ENCODE assay signal across 35 cellular contexts in the genomic region with DNA sequence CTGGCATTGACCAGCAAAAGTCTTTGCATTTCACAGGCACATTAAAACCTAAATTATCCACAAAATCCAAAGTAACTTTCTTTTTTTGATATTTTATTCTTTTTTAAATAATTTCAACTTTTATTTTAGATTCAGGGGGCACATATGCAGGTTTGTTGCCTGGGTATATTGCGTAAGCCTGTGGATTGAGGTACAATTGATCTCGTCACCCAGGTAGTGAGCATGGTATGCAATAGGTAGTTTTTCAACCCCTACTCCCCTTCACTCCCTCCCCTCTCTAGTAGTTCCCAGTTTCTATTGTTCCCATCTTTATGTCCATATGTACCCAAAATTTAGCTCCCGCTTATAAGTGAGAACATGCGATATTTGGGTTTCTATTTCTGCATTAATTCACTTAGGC.
DNase-seq lines count a peak whose midpoint lies in the region; ATAC-seq, FAIRE-seq and TF ChIP-seq lines count a peak whose summit lies in the region.
"Had no signal": no experiment of that assay in that cellular context is flagged by ENCODE, and none has a peak within 500 bp of the region (broad histone marks: within the 10 kb centered on the region; RNA-seq: fewer than 3 reads in every experiment).

No MANE protein-coding gene starts in this region.

- H3K56ac ChIP-seq in IMR-90 (ENCODE audit: extremely low read depth, insufficient read depth, low read length) (no peak overlapping the region), H1 (replicated peaks; ENCODE audit: insufficient read length, low read depth, low read length) (no peak overlapping the region)

- H2AK5ac ChIP-seq in IMR-90 (ENCODE audit: low read depth, low read length), result no peak overlapping the region
- no peak overlapping the region for H2AK5ac ChIP-seq in H1 (ENCODE audit: low read depth, low read length)

- in situ Hi-C loops in HepG2 (cut with HindIII; ENCODE audit: extremely low pct_ligation_motif_present, low pct_unique_long_range_greater_than_20kb), result no loop called here
- in situ Hi-C loops in IMR-90 (cut with MboI; ENCODE audit: low sequenced_read_pairs), result loop anchor here (25.0 kb wide), 1 partner anchor 194 kb away; the partner anchor contains the start of gene CD164
- in situ Hi-C loops in K562 (cut with MboI), result no loop called here
- in situ Hi-C loops in mammary epithelial cell (cut with MboI; ENCODE audit: low sequenced_read_pairs in 2 of 2), result loop anchor here in 1 of 2 donors (5.0 kb wide), 1 partner anchor 204 kb away; no protein-coding TSS in a partner anchor

- H2AFZ ChIP-seq in HepG2 (ENCODE audit: low read length) (no peak overlapping the region), IMR-90 (replicated peaks; ENCODE audit: low read length, poor library complexity) (no peak overlapping the region), K562 (ENCODE audit: low read depth, low read length) (no peak overlapping the region), H1 (ENCODE audit: low read length) (no peak overlapping the region), mammary epithelial cell (ENCODE audit: low read depth, low read length) (no peak overlapping the region)

- H3K9ac ChIP-seq in HepG2 (ENCODE audit: insufficient read depth, low read depth, low read length), result no peak overlapping the region
- no peak overlapping the region for H3K9ac ChIP-seq in IMR-90 (ENCODE audit: low read depth, low read length)
- H3K9ac ChIP-seq in K562 (ENCODE audit: insufficient read depth in 1 of 2, low read depth in 2 of 2, low read length in 2 of 2), result no peak overlapping the region
- no peak overlapping the region for H3K9ac ChIP-seq in H1 (replicated peaks in 1 of 4; ENCODE audit: extremely low read depth in 1 of 4, low read depth in 3 of 4, low read length in 3 of 4)
- H3K9ac ChIP-seq in mammary epithelial cell (ENCODE audit: insufficient read depth, low read length), result no peak overlapping the region
- H3K9ac ChIP-seq: BLaER1; BLaER1 treated with 17β-estradiol and CSF1 and Interleukin-3, amounts not matched to agents 10 nM and 100 nM had no signal

- H4K8ac ChIP-seq in IMR-90 (ENCODE audit: low read depth in 2 of 2, low read length in 2 of 2) (no peak overlapping the region), H1 (ENCODE audit: extremely low read depth, insufficient read depth, low read length) (no peak overlapping the region)

- WGBS in HepG2 (ENCODE audit: low lambda C conversion rate), result 97% methylated on average over 4 of the region's 4 CpGs
- WGBS in right lobe of liver (ENCODE audit: insufficient coverage, low coverage, low lambda C conversion rate, missing lambda C conversion rate), result 98% methylated on average over 4 of the region's 4 CpGs
- WGBS in IMR-90 (ENCODE audit: extremely low coverage in 2 of 2, insufficient read length in 1 of 2), 2 experiments, result no CpG with 5 or more reads among the region's 4 CpGs
- WGBS in K562 (ENCODE audit: insufficient coverage, low coverage, missing lambda C conversion rate), result 94% methylated on average over 4 of the region's 4 CpGs
- 93% methylated on average over 4 of the region's 4 CpGs; no CpG with 5 or more reads in 1 of the 2 experiments for WGBS in H1 (ENCODE audit: extremely low coverage in 1 of 2, insufficient coverage in 1 of 2, insufficient read length in 1 of 2, insufficient replicate concordance in 2 of 2, low coverage in 1 of 2, low lambda C conversion rate in 2 of 2, missing lambda C conversion rate in 1 of 2), 2 experiments
- WGBS in mammary epithelial cell (ENCODE audit: low coverage, missing lambda C conversion rate), result 97% methylated on average over 4 of the region's 4 CpGs

- peaks cover 18% of the 10 kb centered on the region; the same call in 1 of the 2 replicates for H3K9me3 ChIP-seq in HepG2 (ENCODE audit: low read length)
- H3K9me3 ChIP-seq in right lobe of liver, result no peaks in the 10 kb centered on the region
- no peaks in the 10 kb centered on the region for H3K9me3 ChIP-seq in IMR-90 (ENCODE audit: control insufficient read depth, insufficient read depth, low read length)
- peaks cover 7% of the 10 kb centered on the region for H3K9me3 ChIP-seq in K562 (replicated peaks; ENCODE audit: control insufficient read depth, insufficient read depth, low read depth, low read length)
- H3K9me3 ChIP-seq in H1 (ENCODE audit: insufficient read depth in 2 of 2, low read depth in 1 of 2, low read length in 1 of 2), result peaks cover 8 to 10% of the 10 kb centered on the region in 2 experiments; a peak in 3 of 4 replicates
- H3K9me3 ChIP-seq in mammary epithelial cell (replicated peaks; ENCODE audit: insufficient read depth, low read length), result peaks cover 7% of the 10 kb centered on the region
- H3K9me3 ChIP-seq: A549, BE2C, Caco-2 had no signal

- ATAC-seq in HepG2, result no peak
- no peak for ATAC-seq in right lobe of liver
- no peak for ATAC-seq in IMR-90 (ENCODE audit: low read depth)
- no peak for ATAC-seq in K562
- ATAC-seq in HG03097 (IDR thresholded peaks at IDR 0.05; ENCODE audit: low FRiP score, unreplicated experiment), result no peak
- no peak for ATAC-seq in GM19452 (IDR thresholded peaks at IDR 0.05; ENCODE audit: unreplicated experiment)
- ATAC-seq: A549; CD8-positive, alpha-beta T cell had no signal

- H4K20me1 ChIP-seq in HepG2 (ENCODE audit: insufficient read depth, low read length), result no peaks in the 10 kb centered on the region
- H4K20me1 ChIP-seq in IMR-90 (ENCODE audit: insufficient read depth, low read length), result no peaks in the 10 kb centered on the region
- H4K20me1 ChIP-seq in K562 (replicated peaks; ENCODE audit: control insufficient read depth, insufficient read depth, low read length), result no peaks in the 10 kb centered on the region
- no peaks in the 10 kb centered on the region for H4K20me1 ChIP-seq in H1 (replicated peaks in 1 of 2; ENCODE audit: control insufficient read depth in 1 of 2, insufficient read depth in 2 of 2, low read length in 2 of 2)
- H4K20me1 ChIP-seq in mammary epithelial cell (ENCODE audit: insufficient read depth, low read length), result no peaks in the 10 kb centered on the region
- H4K20me1 ChIP-seq: BLaER1; BLaER1 treated with 17β-estradiol and CSF1 and Interleukin-3, amounts not matched to agents 10 nM and 100 nM had no signal

- H4K91ac ChIP-seq in IMR-90 (ENCODE audit: insufficient read depth, low read depth, low read length) (no peak overlapping the region), H1 (replicated peaks; ENCODE audit: insufficient read length, low read length) (no peak overlapping the region)

- H2BK120ac ChIP-seq in IMR-90 (ENCODE audit: low read depth, low read length) (no peak overlapping the region), H1 (replicated peaks; ENCODE audit: low read depth, low read length) (no peak overlapping the region)

- POLR2A ChIA-PET in HepG2 (lab: Yijun Ruan, JAX) (no interaction called here), IMR-90 (lab: Charles Lee; ENCODE audit: unreplicated experiment) (no interaction called here), K562 (lab: Yijun Ruan, JAX) (no interaction called here), H1 (lab: Charles Lee; ENCODE audit: partially characterized antibody) (no interaction called here)

- H4K5ac ChIP-seq in IMR-90 (ENCODE audit: low read depth, low read length) (no peak overlapping the region), H1 (ENCODE audit: insufficient read length, low read depth, low read length) (no peak overlapping the region)

- no peak for TF ChIP-seq CTCF in HepG2 (CRISPR knock-in tag; IDR thresholded peaks at IDR 0.05)
- no peak for TF ChIP-seq CTCF in right lobe of liver (IDR thresholded peaks at IDR 0.05)
- TF ChIP-seq CTCF in IMR-90 (conservative IDR thresholded peaks at IDR 0.05; ENCODE audit: low read depth, low read length), result no peak
- no peak for TF ChIP-seq CTCF in K562 (IDR thresholded peaks at IDR 0.05 in 2 of 3, conservative IDR thresholded peaks at IDR 0.05 in 1 of 3; ENCODE audit: insufficient read depth in 2 of 3, low read depth in 1 of 3, low read length in 3 of 3)
- TF ChIP-seq CTCF in H1 (IDR thresholded peaks at IDR 0.05; ENCODE audit: control extremely low read depth in 1 of 3, insufficient read depth in 1 of 3, low read depth in 1 of 3, low read length in 3 of 3), result no peak
- TF ChIP-seq CTCF in mammary epithelial cell (conservative IDR thresholded peaks at IDR 0.05 in 1 of 2, IDR thresholded peaks at IDR 0.05 in 1 of 2; ENCODE audit: extremely low read depth in 1 of 2, insufficient read depth in 1 of 2, low read depth in 1 of 2, low read length in 2 of 2), result no peak

- dilution Hi-C loops in IMR-90 (cut with HindIII; ENCODE audit: low sequenced_read_pairs, unreplicated experiment), result no loop called here
- dilution Hi-C loops in mammary epithelial cell (cut with HindIII; ENCODE audit: low sequenced_read_pairs), result no loop called here

- H3K4ac ChIP-seq in IMR-90 (ENCODE audit: low read depth, low read length) (no peak overlapping the region), H1 (replicated peaks; ENCODE audit: insufficient read length, low read depth, low read length) (no peak overlapping the region)

- CTCF ChIA-PET in HepG2 (lab: Yijun Ruan, JAX; ENCODE audit: low intra/inter-chr PET ratio, low total read pairs), result no interaction called here
- CTCF ChIA-PET in IMR-90 (lab: Yijun Ruan, JAX), result no interaction called here
- CTCF ChIA-PET in K562 (lab: Yijun Ruan, JAX; ENCODE audit: low intra/inter-chr PET ratio), result no interaction called here
- CTCF ChIA-PET in H1 (lab: Charles Lee; ENCODE audit: partially characterized antibody), result interaction anchor here (0.7 kb wide), 1 partner anchor 111 kb away, joined by 3 read pairs; no protein-coding TSS in a partner anchor
- CTCF ChIA-PET in mammary epithelial cell (lab: Charles Lee; ENCODE audit: low non-redundant PET), result no interaction called here

- H3K36me3 ChIP-seq in HepG2 (replicated peaks in 1 of 2; ENCODE audit: control insufficient read depth in 1 of 2, insufficient read depth in 2 of 2, low read length in 2 of 2) (no peaks in the 10 kb centered on the region), right lobe of liver (no peaks in the 10 kb centered on the region), IMR-90 (ENCODE audit: control insufficient read depth, insufficient read depth, low read length) (no peaks in the 10 kb centered on the region), K562 (ENCODE audit: control insufficient read depth, insufficient read depth, low read length) (no peaks in the 10 kb centered on the region), H1 (ENCODE audit: control insufficient read depth in 2 of 4, insufficient read depth in 4 of 4, low read length in 3 of 4) (no peaks in the 10 kb centered on the region), mammary epithelial cell (ENCODE audit: insufficient read depth, low read length) (no peaks in the 10 kb centered on the region)
- H3K36me3 ChIP-seq: BE2C, BLaER1 had no signal

- intact Hi-C loops in HepG2 (cut with micrococcal nuclease; ENCODE audit: unreplicated experiment), result no loop called here
- intact Hi-C loops in right lobe of liver (cut with DNase I), result no loop called here
- intact Hi-C loops in IMR-90 (cut with micrococcal nuclease), result no loop called here
- intact Hi-C loops in K562 (cut with micrococcal nuclease), result no loop called here
- intact Hi-C loops in mammary epithelial cell (cut with micrococcal nuclease), result no loop called here

- no peaks in the 10 kb centered on the region for H3K23me2 ChIP-seq in H1 (ENCODE audit: low read depth, low read length)

- no peak overlapping the region for H2AK9ac ChIP-seq in IMR-90 (replicated peaks; ENCODE audit: low read depth, low read length, poor library complexity)

- TF ChIP-seq EP300 in HepG2 (IDR thresholded peaks at IDR 0.05; ENCODE audit: low read depth in 2 of 2, low read length in 2 of 2), result no peak
- TF ChIP-seq EP300 in HepG2 (CRISPR knock-in tag; IDR thresholded peaks at IDR 0.05; ENCODE audit: borderline replicate concordance), result no peak
- no peak for TF ChIP-seq EP300 in K562 (IDR thresholded peaks at IDR 0.05; ENCODE audit: low read length)
- TF ChIP-seq EP300 in H1 (IDR thresholded peaks at IDR 0.05; ENCODE audit: borderline replicate concordance in 1 of 2, low read depth in 2 of 2, low read length in 2 of 2), result no peak

- H3K27me3 ChIP-seq in HepG2 (ENCODE audit: control insufficient read depth in 1 of 2, insufficient read depth in 2 of 2, low read length in 2 of 2) (0 out of 5 replicates have a peak, but pooled peaks cover 0 to 2% of the 10 kb centered on the region in 2 experiments), right lobe of liver (no peaks in the 10 kb centered on the region), IMR-90 (ENCODE audit: control insufficient read depth, insufficient read depth, low read length) (0 out of 2 replicates have a peak, but pooled peaks cover 1% of the 10 kb centered on the region), K562 (ENCODE audit: control insufficient read depth in 2 of 2, insufficient read depth in 2 of 2, low read length in 2 of 2) (no peaks in the 10 kb centered on the region), H1 (replicated peaks in 1 of 4; ENCODE audit: control insufficient read depth in 3 of 4, extremely low read depth in 1 of 4, insufficient read depth in 3 of 4, low read length in 3 of 4) (no peaks in the 10 kb centered on the region), mammary epithelial cell (ENCODE audit: insufficient read depth, low read length) (no peaks in the 10 kb centered on the region)
- H3K27me3 ChIP-seq: BE2C; BLaER1; BLaER1 treated with 17β-estradiol and CSF1 and Interleukin-3, amounts not matched to agents 10 nM and 100 nM had no signal

- H2BK15ac ChIP-seq in IMR-90 (ENCODE audit: low read depth, low read length) (no peak overlapping the region), H1 (ENCODE audit: low read length) (no peak overlapping the region)

- no peak for TF ChIP-seq POLR2A in HepG2 (IDR thresholded peaks at IDR 0.05; ENCODE audit: insufficient read depth in 1 of 2, low read depth in 2 of 2, low read length in 2 of 2)
- no peak for TF ChIP-seq POLR2A in right lobe of liver (IDR thresholded peaks at IDR 0.05)
- TF ChIP-seq POLR2A in IMR-90 (IDR thresholded peaks at IDR 0.05; ENCODE audit: low read depth, low read length), result no peak
- no peak for TF ChIP-seq POLR2A in K562 (conservative IDR thresholded peaks at IDR 0.05)
- no peak for TF ChIP-seq POLR2A in H1 (IDR thresholded peaks at IDR 0.05; ENCODE audit: control extremely low read depth in 1 of 2, low read depth in 2 of 2, low read length in 2 of 2)

- DNase-seq in HepG2 (ENCODE audit: low spot score) (no peak), right lobe of liver (no peak), IMR-90 (no peak), K562 (ENCODE audit: extremely low read depth in 1 of 4, low spot score in 3 of 4) (no peak), H1 (ENCODE audit: low read depth in 1 of 2, low spot score in 2 of 2) (no peak), mammary epithelial cell (no peak)
- DNase-seq: 8988T; ACHN; AML-193; BE2C; C1 segment of cervical spinal cord; Caco-2; Calu3; CD4-positive, alpha-beta memory T cell; CD4-positive, alpha-beta T cell; CD4-positive, CD25-positive, alpha-beta regulatory T cell; CD8-positive, alpha-beta memory T cell; CD8-positive, alpha-beta T cell; COR-L47; DMS 273 treated with DMSO at 0.1 percent for 48 hours; DMS153; DMS53; DMS79; DMS79 treated with DMSO at 0.1 percent for 48 hours; DND-41; EL had no signal

- H3K18ac ChIP-seq in IMR-90 (ENCODE audit: low read depth, low read length) (no peak overlapping the region), H1 (ENCODE audit: extremely low read depth, low read length) (no peak overlapping the region)

- H3K9me1 ChIP-seq in IMR-90 (ENCODE audit: insufficient read depth, low read length), result no peaks in the 10 kb centered on the region
- H3K9me1 ChIP-seq in K562 (ENCODE audit: control insufficient read depth, insufficient read depth, low read length), result no peaks in the 10 kb centered on the region

- no peak overlapping the region for H3K14ac ChIP-seq in IMR-90 (replicated peaks; ENCODE audit: low read depth, low read length)
- no peak overlapping the region for H3K14ac ChIP-seq in H1 (ENCODE audit: insufficient read length)

- H3K4me3 ChIP-seq in HepG2 (replicated peaks in 1 of 3; ENCODE audit: insufficient read depth in 1 of 3, low read depth in 2 of 3, low read length in 3 of 3), result no peak overlapping the region
- no peak overlapping the region for H3K4me3 ChIP-seq in right lobe of liver
- H3K4me3 ChIP-seq in IMR-90 (ENCODE audit: insufficient read depth, low read depth, low read length), result no peak overlapping the region
- H3K4me3 ChIP-seq in K562, result no peak overlapping the region
- no peak overlapping the region for H3K4me3 ChIP-seq in H1 (ENCODE audit: extremely low read depth in 1 of 4, insufficient read depth in 2 of 4, low read depth in 3 of 4, low read length in 4 of 4)
- H3K4me3 ChIP-seq in mammary epithelial cell (replicated peaks in 1 of 3; ENCODE audit: insufficient read depth in 1 of 3, low read depth in 2 of 3, low read length in 3 of 3), result no peak overlapping the region
- H3K4me3 ChIP-seq: A549; BLaER1; BLaER1 treated with 17β-estradiol and CSF1 and Interleukin-3, amounts not matched to agents 10 nM and 100 nM had no signal

- no peak overlapping the region for H3K23ac ChIP-seq in IMR-90 (ENCODE audit: low read depth, low read length)
- H3K23ac ChIP-seq in H1 (ENCODE audit: insufficient read length), result no peak overlapping the region

- H3K27ac ChIP-seq in HepG2 (ENCODE audit: extremely low read length, insufficient read depth, low read length) (no peak overlapping the region), right lobe of liver (no peak overlapping the region), IMR-90 (ENCODE audit: insufficient read depth, low read length) (no peak overlapping the region), K562 (ENCODE audit: extremely low read depth, low read depth, low read length) (no peak overlapping the region), H1 (ENCODE audit: low read depth, low read length) (no peak overlapping the region), mammary epithelial cell (ENCODE audit: insufficient read depth, low read depth, low read length) (no peak overlapping the region)
- H3K27ac ChIP-seq: 22Rv1; A549; BLaER1; BLaER1 treated with 17β-estradiol and CSF1 and Interleukin-3, amounts not matched to agents 10 nM and 100 nM; C4-2B had no signal

- H3K4me2 ChIP-seq in HepG2 (ENCODE audit: low read depth, low read length) (no peak overlapping the region), IMR-90 (ENCODE audit: low read depth, low read length) (no peak overlapping the region), K562 (ENCODE audit: insufficient read depth, low read length) (no peak overlapping the region), H1 (ENCODE audit: insufficient read depth in 1 of 2, low read depth in 2 of 2, low read length in 2 of 2) (no peak overlapping the region), mammary epithelial cell (ENCODE audit: insufficient read depth, low read depth, low read length) (no peak overlapping the region)
- H3K4me2 ChIP-seq: A549; BLaER1; BLaER1 treated with 17β-estradiol and CSF1 and Interleukin-3, amounts not matched to agents 10 nM and 100 nM had no signal

- H2BK12ac ChIP-seq in H1 (ENCODE audit: low read depth, low read length), result no peak overlapping the region

- no peak overlapping the region for H2BK5ac ChIP-seq in IMR-90 (ENCODE audit: low read depth, low read length, poor library complexity, severe bottlenecking)
- no peak overlapping the region for H2BK5ac ChIP-seq in H1 (ENCODE audit: low read depth, low read length)

- H3K4me1 ChIP-seq in HepG2 (ENCODE audit: insufficient read depth, low read length), result peaks cover 25% of the 10 kb centered on the region
- H3K4me1 ChIP-seq in right lobe of liver, result peaks cover 0 to 25% (median 0%) of the 10 kb centered on the region in 4 donors
- no peaks in the 10 kb centered on the region for H3K4me1 ChIP-seq in IMR-90 (ENCODE audit: control insufficient read depth, insufficient read depth, low read length)
- peaks cover 0 to 2% of the 10 kb centered on the region in 2 experiments; a peak in 1 of 5 replicates for H3K4me1 ChIP-seq in K562 (replicated peaks in 1 of 2; ENCODE audit: control insufficient read depth in 2 of 2, insufficient read depth in 2 of 2, low read length in 2 of 2)
- no peaks in the 10 kb centered on the region for H3K4me1 ChIP-seq in H1 (replicated peaks in 1 of 4; ENCODE audit: control insufficient read depth in 3 of 4, insufficient read depth in 4 of 4, low read length in 3 of 4)
- no peaks in the 10 kb centered on the region for H3K4me1 ChIP-seq in mammary epithelial cell (ENCODE audit: insufficient read depth, low read length)
- H3K4me1 ChIP-seq: A549, BE2C, Caco-2 had no signal

- no peak for TF ChIP-seq RAD21 in HepG2 (CRISPR knock-in tag; IDR thresholded peaks at IDR 0.05)
- no peak for TF ChIP-seq RAD21 in IMR-90 (IDR thresholded peaks at IDR 0.05; ENCODE audit: low read length)
- TF ChIP-seq RAD21 in K562 (CRISPR knock-in tag; conservative IDR thresholded peaks at IDR 0.05 in 1 of 2, IDR thresholded peaks at IDR 0.05 in 1 of 2), result no peak
- no peak for TF ChIP-seq RAD21 in H1 (IDR thresholded peaks at IDR 0.05 in 1 of 2, conservative IDR thresholded peaks at IDR 0.05 in 1 of 2; ENCODE audit: low read depth in 2 of 2, low read length in 2 of 2)

- no peaks in the 10 kb centered on the region for H3K79me2 ChIP-seq in HepG2 (ENCODE audit: insufficient read depth, low read length)
- H3K79me2 ChIP-seq in K562 (ENCODE audit: control insufficient read depth, insufficient read depth, low read length), result no peaks in the 10 kb centered on the region
- no peaks in the 10 kb centered on the region for H3K79me2 ChIP-seq in H1 (ENCODE audit: control insufficient read depth in 1 of 2, insufficient read depth in 2 of 2, low read length in 2 of 2)
- no peaks in the 10 kb centered on the region for H3K79me2 ChIP-seq in mammary epithelial cell (ENCODE audit: insufficient read depth, low read length)

- H3K79me1 ChIP-seq in IMR-90 (ENCODE audit: low read depth in 1 of 2, low read length in 2 of 2) (no peaks in the 10 kb centered on the region), H1 (ENCODE audit: low read depth, low read length) (no peaks in the 10 kb centered on the region)

- H2BK20ac ChIP-seq in IMR-90 (ENCODE audit: low read depth, low read length) (no peak overlapping the region), H1 (ENCODE audit: low read length) (no peak overlapping the region)

- BruUV-seq in HepG2 (replicated peaks; lab: Mats Ljungman, UMichigan), result no TSS peak
- no TSS peak for BruUV-seq in IMR-90 (replicated peaks; lab: Mats Ljungman, UMichigan)
- no TSS peak for BruUV-seq in K562 (replicated peaks; lab: Mats Ljungman, UMichigan)
- no TSS peak for BruUV-seq in mammary epithelial cell (replicated peaks; lab: Mats Ljungman, UMichigan)

- FAIRE-seq in HepG2 (lab: Jason Lieb, UNC) (no peak), K562 (lab: Jason Lieb, UNC) (no peak), H1 (lab: Jason Lieb, UNC) (no peak)
- FAIRE-seq: A204.1, A549, D721Med had no signal

Comparison
In these comparisons a context has a peak if more than half of its experiments do, and no peak if none do; other contexts are left out.
1. Of the 241 proteins assayed by ChIP-seq in both HepG2 and K562: peak only in HepG2: none; only in K562: none; in both: CEBPB; in neither: 239; mixed calls (peak in some experiments, not most) for 1.